Comparison of ENCODE assay signal across 24 cellular contexts in the genomic region with DNA sequence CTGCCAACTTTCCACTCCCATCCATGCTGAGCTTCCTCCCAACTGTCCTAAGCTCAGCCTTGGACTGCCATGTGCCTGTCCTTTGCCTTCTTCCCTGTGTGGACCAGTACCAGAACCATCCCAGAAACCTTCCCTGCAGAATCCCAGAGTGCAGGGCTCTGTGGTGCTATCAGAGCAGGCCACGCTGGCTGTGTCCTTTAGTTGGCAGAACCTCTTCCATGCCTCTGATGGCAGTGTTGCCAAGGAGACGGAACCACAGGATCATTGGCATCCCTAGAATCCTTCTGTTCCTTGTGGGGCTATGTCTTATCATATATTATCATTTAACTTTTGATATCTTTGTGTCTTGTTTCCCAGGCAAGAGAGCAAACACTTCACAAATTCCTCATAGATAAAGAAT.
"Had no signal": no experiment of that assay in that cellular context is flagged by ENCODE, and none has a peak within 500 bp of the region (broad histone marks: within the 10 kb centered on the region; RNA-seq: fewer than 3 reads in every experiment).

No MANE protein-coding gene starts in this region.

- H3K27me3 Mint-ChIP-seq: activated B cell treated with CpG ODN at 0.5 μM for 24 hours; activated CD4-positive, alpha-beta T cell treated with anti-CD3 and anti-CD28 coated beads, Interleukin-2, amount 10 ng/mL, durations not matched to agents 24 days and 14 days; activated naive CD4-positive, alpha-beta T cell treated with anti-CD3 and anti-CD28 coated beads, Interleukin-2, amount 50 U/mL, for 24 hours; activated T-cell treated with anti-CD3 and anti-CD28 coated beads, Interleukin-2, amount 50 U/mL, for 24 hours; IgD-negative memory B cell had no signal

- H3K36me3 Mint-ChIP-seq: activated CD8-positive, alpha-beta memory T cell treated with anti-CD3 and anti-CD28 coated beads, Interleukin-2, amount 10 ng/mL, durations not matched to agents 7 days and 5 days; IgD-negative memory B cell had no signal

- DNase-seq: activated B cell treated with CpG ODN at 0.5 μM for 24 hours; activated CD4-positive, alpha-beta T cell treated with anti-CD3 and anti-CD28 coated beads for 1 hour; activated CD4-positive, alpha-beta T cell treated with anti-CD3 and anti-CD28 coated beads, Interleukin-2, amount 10 ng/mL, durations not matched to agents 24 days and 14 days; activated CD4-positive, alpha-beta T cell treated with anti-CD3 and anti-CD28 coated beads, Interleukin-2, amount 50 U/mL, for 48 hours; activated CD8-positive, alpha-beta memory T cell treated with anti-CD3 and anti-CD28 coated beads, Interleukin-2, amount 10 ng/mL, durations not matched to agents 7 days and 5 days; activated effector memory CD4-positive, alpha-beta T cell treated with Interleukin-2 at 50 U/mL for 16 hours; activated naive CD4-positive, alpha-beta T cell; activated T-cell treated with anti-CD3 and anti-CD28 coated beads, Interleukin-2, amount 50 U/mL, for 24 hours; aorta; NCI-H1092; NCI-H1417; NCI-H1930; NCI-H345; NCI-H524; Peyer's patch; SHP77 treated with DMSO at 0.1 percent for 48 hours; T-helper 2 cell; T1000 had no signal

- H3K27ac Mint-ChIP-seq: activated B cell treated with CpG ODN at 0.5 μM for 24 hours; activated CD4-positive, alpha-beta T cell treated with anti-CD3 and anti-CD28 coated beads, Interleukin-2, amount 10 ng/mL, durations not matched to agents 24 days and 14 days; activated CD8-positive, alpha-beta memory T cell treated with anti-CD3 and anti-CD28 coated beads, Interleukin-2, amount 10 ng/mL, durations not matched to agents 7 days and 5 days; activated naive CD4-positive, alpha-beta T cell treated with anti-CD3 and anti-CD28 coated beads, Interleukin-2, amount 50 U/mL, for 24 hours; activated T-cell treated with anti-CD3 and anti-CD28 coated beads, Interleukin-2, amount 50 U/mL, for 24 hours; activated T-helper 1 cell treated with anti-CD3 and anti-CD28 coated beads, Interleukin-12 subunit alpha, Interleukin-12 subunit beta, Interleukin-2, Interleukin-4 antibody, amounts not matched to agents 30 ng/mL and 10 ng/mL and 1 ng/mL, durations not matched to agents 14 hours and 24 hours and 36 hours; IgD-negative memory B cell had no signal

- H3K4me1 ChIP-seq: breast epithelium, Peyer's patch had no signal

- H3K9me3 ChIP-seq: breast epithelium, Peyer's patch had no signal

- H3K4me3 Mint-ChIP-seq: activated B cell treated with CpG ODN at 0.5 μM for 24 hours; activated CD4-positive, alpha-beta T cell treated with anti-CD3 and anti-CD28 coated beads, Interleukin-2, amount 10 ng/mL, durations not matched to agents 24 days and 14 days; activated CD8-positive, alpha-beta memory T cell treated with anti-CD3 and anti-CD28 coated beads, Interleukin-2, amount 10 ng/mL, durations not matched to agents 7 days and 5 days; activated naive CD4-positive, alpha-beta T cell treated with anti-CD3 and anti-CD28 coated beads, Interleukin-2, amount 50 U/mL, for 24 hours; activated T-cell treated with anti-CD3 and anti-CD28 coated beads, Interleukin-2, amount 50 U/mL, for 24 hours; activated T-helper 1 cell treated with anti-CD3 and anti-CD28 coated beads, Interleukin-12 subunit alpha, Interleukin-12 subunit beta, Interleukin-2, Interleukin-4 antibody, amounts not matched to agents 30 ng/mL and 10 ng/mL and 1 ng/mL, durations not matched to agents 14 hours and 24 hours and 36 hours; IgD-negative memory B cell had no signal

- H3K4me3 ChIP-seq: breast epithelium, Peyer's patch had no signal

- H3K27me3 ChIP-seq: breast epithelium, Peyer's patch had no signal

- H3K4me1 Mint-ChIP-seq: activated B cell treated with CpG ODN at 0.5 μM for 24 hours; activated CD4-positive, alpha-beta T cell treated with anti-CD3 and anti-CD28 coated beads, Interleukin-2, amount 10 ng/mL, durations not matched to agents 24 days and 14 days; activated CD8-positive, alpha-beta memory T cell treated with anti-CD3 and anti-CD28 coated beads, Interleukin-2, amount 10 ng/mL, durations not matched to agents 7 days and 5 days; IgD-negative memory B cell had no signal

- H3K9me3 Mint-ChIP-seq: activated B cell treated with CpG ODN at 0.5 μM for 24 hours; activated CD4-positive, alpha-beta T cell treated with anti-CD3 and anti-CD28 coated beads, Interleukin-2, amount 10 ng/mL, durations not matched to agents 24 days and 14 days; activated naive CD4-positive, alpha-beta T cell treated with anti-CD3 and anti-CD28 coated beads, Interleukin-2, amount 50 U/mL, for 24 hours; activated T-cell treated with anti-CD3 and anti-CD28 coated beads, Interleukin-2, amount 50 U/mL, for 24 hours; activated T-helper 1 cell treated with anti-CD3 and anti-CD28 coated beads, Interleukin-12 subunit alpha, Interleukin-12 subunit beta, Interleukin-2, Interleukin-4 antibody, amounts not matched to agents 30 ng/mL and 10 ng/mL and 1 ng/mL, durations not matched to agents 14 hours and 24 hours and 36 hours; IgD-negative memory B cell had no signal

- H3K27ac ChIP-seq: breast epithelium, KMS-11, Peyer's patch, RWPE1 had no signal

- H3K36me3 ChIP-seq: breast epithelium had no signal

- ATAC-seq: activated CD8-positive, alpha-beta memory T cell treated with anti-CD3 and anti-CD28 coated beads, Interleukin-2, amount 10 ng/mL, durations not matched to agents 7 days and 5 days had no signal
